22 cellular contexts compared by ENCODE assay signal in the genomic region with DNA sequence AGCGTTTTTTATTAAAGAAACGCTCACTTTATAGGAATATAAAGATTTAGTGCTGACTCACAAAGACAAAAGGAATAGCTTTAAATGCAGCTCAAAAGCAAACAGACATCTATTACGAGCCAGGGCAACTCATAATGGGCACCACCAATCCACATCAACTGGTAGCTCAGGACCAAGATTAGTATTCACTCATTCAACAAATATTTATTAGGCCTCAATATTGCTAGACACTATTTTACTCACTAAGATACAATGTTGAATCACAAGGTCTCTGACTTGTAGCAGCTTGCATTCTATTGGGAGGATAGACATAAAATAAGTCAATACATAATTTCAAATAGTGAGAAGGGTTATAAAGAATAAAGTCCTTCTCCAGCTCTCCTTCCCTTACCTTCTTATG.
"Had no signal": no experiment of that assay in that cellular context is flagged by ENCODE, and none has a peak within 500 bp of the region (broad histone marks: within the 10 kb centered on the region; RNA-seq: fewer than 3 reads in every experiment).

No MANE protein-coding gene starts in this region.

- H3K9ac ChIP-seq: neural progenitor cell, parathyroid adenoma had no signal

- H3K27me3 ChIP-seq: breast epithelium, gastroesophageal sphincter, neural progenitor cell, right atrium auricular region, tibial nerve had no signal

- H3K27ac ChIP-seq: breast epithelium, gastroesophageal sphincter, neural progenitor cell, parathyroid adenoma, right atrium auricular region, tibial nerve had no signal

- H3K4me1 ChIP-seq: breast epithelium, gastroesophageal sphincter, parathyroid adenoma, right atrium auricular region, tibial nerve had no signal

- ATAC-seq: activated CD8-positive, alpha-beta memory T cell treated with anti-CD3 and anti-CD28 coated beads, Interleukin-2, amount 10 ng/mL, durations not matched to agents 7 days and 5 days; activated CD8-positive, alpha-beta T cell treated with anti-CD3 and anti-CD28 coated beads, Interleukin-2, amount 10 ng/mL, durations not matched to agents 7 days and 5 days; activated naive CD8-positive, alpha-beta T cell treated with anti-CD3 and anti-CD28 coated beads, Interleukin-2, amount 50 U/mL, for 24 hours; gastroesophageal sphincter; natural killer cell had no signal

- H3K79me2 ChIP-seq: parathyroid adenoma had no signal

- H3K4me3 ChIP-seq: breast epithelium, gastroesophageal sphincter, neural progenitor cell, right atrium auricular region, tibial nerve had no signal

- DNase-seq: activated B cell treated with CpG ODN at 0.5 μM for 24 hours; activated CD8-positive, alpha-beta memory T cell treated with anti-CD3 and anti-CD28 coated beads, Interleukin-2, amount 10 ng/mL, durations not matched to agents 7 days and 5 days; activated CD8-positive, alpha-beta T cell treated with anti-CD3 and anti-CD28 coated beads, Interleukin-2, amount 10 ng/mL, durations not matched to agents 7 days and 5 days; activated naive CD8-positive, alpha-beta T cell treated with anti-CD3 and anti-CD28 coated beads, Interleukin-2, amount 50 U/mL, for 24 hours; activated T-cell treated with anti-CD3 and anti-CD28 coated beads, Interleukin-2, amount 50 U/mL, for 48 hours; amygdala; dermis blood vessel endothelial cell; effector CD4-positive, alpha-beta T cell; head of caudate nucleus; hypothalamus; immature natural killer cell; natural killer cell; occipital lobe; stimulated activated CD4-positive, alpha-beta T cell treated with anti-CD3 and anti-CD28 coated beads, Interleukin-2, amount 100 ng/mL, for 48 hours; stimulated activated naive CD4-positive, alpha-beta T cell treated with Interleukin-2 at 50 U/mL for 16 hours; T-helper 1 cell had no signal

- H2AFZ ChIP-seq: parathyroid adenoma had no signal

- H3K36me3 ChIP-seq: breast epithelium, gastroesophageal sphincter, neural progenitor cell, right atrium auricular region, tibial nerve had no signal

- H3K4me2 ChIP-seq: neural progenitor cell had no signal

- H3K9me3 ChIP-seq: breast epithelium, gastroesophageal sphincter, right atrium auricular region, tibial nerve had no signal
